Comparison of ENCODE assay signal across 9 cellular contexts in the genomic region with DNA sequence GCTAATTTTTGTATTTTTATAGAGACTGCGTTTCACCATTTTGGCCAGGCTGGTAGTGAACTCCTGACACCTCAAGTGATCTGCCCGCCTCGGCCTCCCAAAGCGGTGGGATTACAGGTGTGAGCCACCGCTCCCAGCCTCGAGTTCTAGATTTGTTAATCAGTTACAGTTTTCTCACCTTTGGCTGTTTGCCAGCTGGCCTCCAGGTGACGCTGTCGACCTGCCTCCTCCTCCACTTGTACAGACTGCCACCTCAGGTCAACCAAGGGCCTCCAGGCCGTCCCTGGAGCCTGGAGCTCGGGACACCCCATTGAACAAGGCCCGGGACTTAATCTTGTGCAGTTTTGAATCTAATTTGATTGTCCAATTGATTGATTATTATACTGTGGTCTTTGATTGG. TPM values are rescaled to one million over a fixed set of nuclear protein-coding genes. Genes with fewer than 3 reads are reported as not detected.
DNase-seq lines count a peak whose midpoint lies in the region; ATAC-seq, FAIRE-seq and TF ChIP-seq lines count a peak whose summit lies in the region.
"Had no signal": no experiment of that assay in that cellular context is flagged by ENCODE, and none has a peak within 500 bp of the region (broad histone marks: within the 10 kb centered on the region; RNA-seq: fewer than 3 reads in every experiment).

No MANE protein-coding gene starts in this region.

- no peak overlapping the region for H3K27ac ChIP-seq in lung (ENCODE audit: low read depth in 1 of 2, low read length in 1 of 2)
- no peak overlapping the region for H3K27ac ChIP-seq in kidney (ENCODE audit: low read depth in 2 of 2, low read length in 2 of 2)
- H3K27ac ChIP-seq: SK-N-MC had no signal

- intact Hi-C loops in kidney (cut with DNase I): loop anchor here (5.0 kb wide), 1 partner anchor 67 kb away; no protein-coding TSS in a partner anchor

- no peak for FAIRE-seq in kidney (lab: Jason Lieb, UNC)

- H3K27me3 ChIP-seq in lung (ENCODE audit: control insufficient read depth, insufficient read depth): no peaks in the 10 kb centered on the region

- WGBS in lung, 2 donors: 65 to 81% methylated on average over 11 of the region's 11 CpGs

- H3K9me3 ChIP-seq in lung (ENCODE audit: control insufficient read depth in 2 of 2, insufficient read depth in 1 of 2, low read length in 1 of 2) (no peaks in the 10 kb centered on the region), kidney (ENCODE audit: control insufficient read depth in 1 of 2, low read length in 2 of 2) (no peaks in the 10 kb centered on the region)

- H3K36me3 ChIP-seq in lung (ENCODE audit: control insufficient read depth in 2 of 2, insufficient read depth in 2 of 2, low read length in 2 of 2) (no peaks in the 10 kb centered on the region), kidney (ENCODE audit: control insufficient read depth in 1 of 2, insufficient read depth in 2 of 2, low read length in 2 of 2) (no peaks in the 10 kb centered on the region)

- ATAC-seq in lung (ENCODE audit: insufficient read depth, low FRiP score) (no peak), HG02840 (IDR thresholded peaks at IDR 0.05; ENCODE audit: low FRiP score, unreplicated experiment) (no peak)

- H3K9ac ChIP-seq in kidney (ENCODE audit: low read length in 2 of 2): no peak overlapping the region

- DNase-seq in CD1c-positive myeloid dendritic cell (ENCODE audit: extremely low spot score) (peak; percentile 34), LoVo (ENCODE audit: low spot score) (peak; percentile 27), activated T-cell treated with anti-CD3 and anti-CD28 coated beads for 24 hours (ENCODE audit: low read depth) (peak; percentile 35), lung (ENCODE audit: low spot score) (peak; percentile 63), DMS79 treated with DMSO at 0.1 percent for 48 hours (lab: John Stamatoyannopoulos, UW) (no peak), kidney (no peak), DMS114 treated with DMSO at 0.1 percent for 48 hours (lab: John Stamatoyannopoulos, UW; ENCODE audit: unreplicated experiment) (no peak)

- no peaks in the 10 kb centered on the region for H3K4me1 ChIP-seq in lung (ENCODE audit: control insufficient read depth in 2 of 2, insufficient read depth in 2 of 2, low read length in 2 of 2)
- peaks cover 4% of the 10 kb centered on the region in 2 donors for H3K4me1 ChIP-seq in kidney (ENCODE audit: control insufficient read depth in 1 of 2, insufficient read depth in 1 of 2, low read depth in 1 of 2, low read length in 2 of 2)

- TF ChIP-seq CTCF in lung (IDR thresholded peaks at IDR 0.05; ENCODE audit: control extremely low read depth, extremely low read depth) (no peak), kidney (IDR thresholded peaks at IDR 0.05; ENCODE audit: borderline replicate concordance, extremely low read depth, insufficient read depth) (no peak)

- H3K4me3 ChIP-seq in lung: no peak overlapping the region
- no peak overlapping the region for H3K4me3 ChIP-seq in kidney (ENCODE audit: low read length in 2 of 2)
- H3K4me3 ChIP-seq: SK-N-MC had no signal

RNA-seq across cellular contexts. Expression of a gene that starts 45.5 kb away (rescaled TPM):
- 10 to 100 TPM; 29.8 to 93.5 TPM for total RNA-seq in lung
- polyA plus RNA-seq in lung: 100 to 1,000 TPM in 1 of 2 donors, 10 to 100 TPM in 1; 92.5 to 242 TPM
- total RNA-seq in kidney: 73.9 TPM
- 96.7 TPM for polyA plus RNA-seq in kidney (ENCODE audit: insufficient read depth, low read depth, low replicate concordance)

RNA-seq across cellular contexts. Expression of a gene that starts 45.5 kb away (rescaled TPM):
- total RNA-seq in lung (10 to 100 TPM; 45.8 to 94.3 TPM), kidney (39.5 TPM)
- polyA plus RNA-seq in lung (100 to 1,000 TPM; 128 to 136 TPM), kidney (ENCODE audit: insufficient read depth, low read depth, low replicate concordance) (52.9 TPM)

Comparison
In these comparisons a context has a peak if more than half of its experiments do, and no peak if none do; other contexts are left out.
1. DNase-seq: peak in CD1c-positive myeloid dendritic cell (single experiment), LoVo (single experiment), activated T-cell treated with anti-CD3 and anti-CD28 coated beads for 24 hours (single experiment) and lung (single experiment); none in DMS79 treated with DMSO at 0.1 percent for 48 hours (single experiment), kidney (single experiment) and DMS114 treated with DMSO at 0.1 percent for 48 hours (single experiment).